In the genomic region with DNA sequence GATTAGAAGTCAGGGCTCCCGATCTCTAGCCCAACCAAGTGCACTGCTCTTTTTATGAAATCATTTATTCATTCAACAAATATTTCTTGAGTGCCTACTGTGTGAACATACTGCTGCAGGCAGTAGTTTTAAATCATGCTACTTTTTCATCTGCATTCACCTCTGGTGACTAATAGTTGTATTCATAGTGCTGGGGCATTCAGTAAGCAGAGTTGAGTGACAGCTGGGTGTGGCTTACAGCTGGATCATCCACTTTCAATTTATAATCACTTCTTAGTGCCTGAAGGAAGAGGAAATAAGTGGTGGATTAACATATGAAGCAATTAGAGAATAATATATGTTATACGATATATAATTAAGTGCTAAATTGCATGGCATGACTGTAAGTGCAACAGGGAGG, we compare ENCODE assay signal across 29 cellular contexts. TPM values are rescaled to one million over a fixed set of nuclear protein-coding genes. Genes with fewer than 3 reads are reported as not detected.
DNase-seq lines count a peak whose midpoint lies in the region; ATAC-seq, FAIRE-seq and TF ChIP-seq lines count a peak whose summit lies in the region.
"Had no signal": no experiment of that assay in that cellular context is flagged by ENCODE, and none has a peak within 500 bp of the region (broad histone marks: within the 10 kb centered on the region; RNA-seq: fewer than 3 reads in every experiment).

No MANE protein-coding gene starts in this region.

- intact Hi-C loops in activated naive CD4-positive, alpha-beta T cell treated with anti-CD3 and anti-CD28 coated beads for 36 hours (cut with micrococcal nuclease): no loop called here
- intact Hi-C loops in heart right ventricle (cut with DNase I): no loop called here

- no peak for TF ChIP-seq CTCF in epithelial cell of esophagus (IDR thresholded peaks at IDR 0.05; ENCODE audit: insufficient read depth, low read depth, low read length, missing control alignments)
- TF ChIP-seq CTCF in heart right ventricle (IDR thresholded peaks at IDR 0.05): no peak

- H3K4me1 Mint-ChIP-seq in activated naive CD4-positive, alpha-beta T cell treated with anti-CD3 and anti-CD28 coated beads for 36 hours (ENCODE audit: low read depth): no peaks in the 10 kb centered on the region

- H3K4me1 ChIP-seq in heart right ventricle: no peaks in the 10 kb centered on the region
- H3K4me1 ChIP-seq: heart left ventricle, spleen, vagina had no signal

- H3K27me3 Mint-ChIP-seq in activated naive CD4-positive, alpha-beta T cell treated with anti-CD3 and anti-CD28 coated beads for 36 hours (ENCODE audit: low read depth): no peaks in the 10 kb centered on the region
- H3K27me3 Mint-ChIP-seq: activated B cell treated with CpG ODN at 0.5 μM for 24 hours; activated CD4-positive, alpha-beta memory T cell treated with anti-CD3 and anti-CD28 coated beads for 36 hours; naive B cell had no signal

- CTCF ChIA-PET in activated naive CD4-positive, alpha-beta T cell treated with anti-CD3 and anti-CD28 coated beads for 36 hours (lab: Charles Lee): no interaction called here

- H3K9me3 ChIP-seq in heart right ventricle: no peaks in the 10 kb centered on the region
- H3K9me3 ChIP-seq: heart left ventricle, spleen, thoracic aorta, vagina had no signal

- no peak overlapping the region for H3K27ac ChIP-seq in heart right ventricle
- H3K27ac ChIP-seq: BLaER1 treated with 17β-estradiol and CSF1 and Interleukin-3, amounts not matched to agents 10 nM and 100 nM; heart left ventricle; KMS-11; spleen; thoracic aorta; vagina had no signal

- H3K27me3 ChIP-seq in heart right ventricle: no peaks in the 10 kb centered on the region
- H3K27me3 ChIP-seq: spleen, vagina had no signal

- DNase-seq in activated naive CD4-positive, alpha-beta T cell treated with anti-CD3 and anti-CD28 coated beads for 36 hours: peak; percentile 4
- DNase-seq in activated naive CD4-positive, alpha-beta T cell treated with Interleukin-2 at 50 U/mL for 16 hours: no peak
- peak; percentile 15 for DNase-seq in NCI-H524 treated with DMSO at 0.1 percent for 48 hours (lab: John Stamatoyannopoulos, UW)
- peak; percentile 81 for DNase-seq in epithelial cell of esophagus (ENCODE audit: low read depth)
- DNase-seq in urothelium cell line (ENCODE audit: low spot score): peak; percentile 1
- DNase-seq in kidney glomerular epithelial cell (lab: John Stamatoyannopoulos, UW): no peak
- DNase-seq in stimulated activated CD4-positive, alpha-beta T cell treated with anti-CD3 and anti-CD28 coated beads, Interleukin-2, amount 100 ng/mL, for 48 hours: no peak
- DNase-seq in heart right ventricle: no peak
- DNase-seq: activated B cell treated with CpG ODN at 0.5 μM for 24 hours; activated CD4-positive, alpha-beta memory T cell treated with anti-CD3 and anti-CD28 coated beads for 36 hours; activated CD8-positive, alpha-beta memory T cell treated with anti-CD3 and anti-CD28 coated beads, Interleukin-2, amount 50 U/mL, for 48 hours; cerebellar nuclear complex; heart left ventricle; mesendoderm; naive B cell; NCI-H1092 treated with DMSO at 0.1 percent for 48 hours; NCI-H1930; NCI-H748 treated with DMSO at 0.1 percent for 48 hours; nucleus accumbens; Right ventricle myocardium superior; spleen; stimulated activated CD4-positive, alpha-beta T cell treated with anti-CD3 and anti-CD28 coated beads, Interleukin-4, amount 100 ng/mL, for 24 hours; stimulated activated naive CD4-positive, alpha-beta T cell; T-helper 9 cell had no signal

- no peaks in the 10 kb centered on the region for H3K36me3 Mint-ChIP-seq in activated naive CD4-positive, alpha-beta T cell treated with anti-CD3 and anti-CD28 coated beads for 36 hours (ENCODE audit: low read depth)
- H3K36me3 Mint-ChIP-seq: activated CD4-positive, alpha-beta memory T cell treated with anti-CD3 and anti-CD28 coated beads for 36 hours; naive B cell had no signal

- no peak for ATAC-seq in heart right ventricle
- ATAC-seq: heart left ventricle, left lobe of liver had no signal

- H3K27ac Mint-ChIP-seq in activated naive CD4-positive, alpha-beta T cell treated with anti-CD3 and anti-CD28 coated beads for 36 hours: no peak overlapping the region
- H3K27ac Mint-ChIP-seq: activated B cell treated with CpG ODN at 0.5 μM for 24 hours; activated CD4-positive, alpha-beta memory T cell treated with anti-CD3 and anti-CD28 coated beads for 36 hours; naive B cell had no signal

- H3K4me3 Mint-ChIP-seq in activated naive CD4-positive, alpha-beta T cell treated with anti-CD3 and anti-CD28 coated beads for 36 hours: no peak overlapping the region
- H3K4me3 Mint-ChIP-seq: activated B cell treated with CpG ODN at 0.5 μM for 24 hours; activated CD4-positive, alpha-beta memory T cell treated with anti-CD3 and anti-CD28 coated beads for 36 hours had no signal

- H3K36me3 ChIP-seq in heart right ventricle: no peaks in the 10 kb centered on the region
- H3K36me3 ChIP-seq: BLaER1 treated with 17β-estradiol and CSF1 and Interleukin-3, amounts not matched to agents 10 nM and 100 nM; heart left ventricle; spleen; thoracic aorta; vagina had no signal

- no peaks in the 10 kb centered on the region for H3K9me3 Mint-ChIP-seq in activated naive CD4-positive, alpha-beta T cell treated with anti-CD3 and anti-CD28 coated beads for 36 hours
- H3K9me3 Mint-ChIP-seq: activated B cell treated with CpG ODN at 0.5 μM for 24 hours; activated CD4-positive, alpha-beta memory T cell treated with anti-CD3 and anti-CD28 coated beads for 36 hours; naive B cell had no signal

- FAIRE-seq in urothelium cell line (lab: Jason Lieb, UNC): no peak

- no peak overlapping the region for H3K4me3 ChIP-seq in epithelial cell of esophagus (ENCODE audit: low read length)
- no peak overlapping the region for H3K4me3 ChIP-seq in heart right ventricle
- H3K4me3 ChIP-seq: BLaER1 treated with 17β-estradiol and CSF1 and Interleukin-3, amounts not matched to agents 10 nM and 100 nM; heart left ventricle; spleen; thoracic aorta; vagina had no signal

- WGBS in heart right ventricle, 2 donors: 91 to 92% methylated on average over 2 of the region's 2 CpGs

RNA-seq across cellular contexts. Expression of gene PHF6, which starts 7.2 kb away (rescaled TPM):
- 10 to 100 TPM; 49.1 to 51.9 TPM for total RNA-seq in activated naive CD4-positive, alpha-beta T cell treated with anti-CD3 and anti-CD28 coated beads for 36 hours
- total RNA-seq in heart right ventricle: 10 to 100 TPM in 4 of 10 donors, 1 to 10 TPM in 6; 7.6 to 12.1 (median 9.9) TPM
- polyA plus RNA-seq in heart right ventricle: 1 to 10 TPM; 3.9 to 4.0 TPM

Comparison
In these comparisons a context has a peak if more than half of its experiments do, and no peak if none do; other contexts are left out.
1. DNase-seq: peak in activated naive CD4-positive, alpha-beta T cell treated with anti-CD3 and anti-CD28 coated beads for 36 hours (single experiment), NCI-H524 treated with DMSO at 0.1 percent for 48 hours (single experiment), epithelial cell of esophagus (single experiment) and urothelium cell line (single experiment); none in activated naive CD4-positive, alpha-beta T cell treated with Interleukin-2 at 50 U/mL for 16 hours (single experiment), kidney glomerular epithelial cell (single experiment), stimulated activated CD4-positive, alpha-beta T cell treated with anti-CD3 and anti-CD28 coated beads, Interleukin-2, amount 100 ng/mL, for 48 hours (0 of 2) and heart right ventricle (0 of 2).